20 cellular contexts compared by ENCODE assay signal in genomic region chr5:110269478-110270142, GRCh38.
"Had no signal": no experiment of that assay in that cellular context is flagged by ENCODE, and none has a peak within 500 bp of the region (broad histone marks: within the 10 kb centered on the region; RNA-seq: fewer than 3 reads in every experiment).

No MANE protein-coding gene starts in this region.

- H3K9me3 Mint-ChIP-seq: activated CD4-positive, alpha-beta memory T cell treated with anti-CD3 and anti-CD28 coated beads for 36 hours; activated T-cell treated with anti-CD3 and anti-CD28 coated beads, Interleukin-2, amount 50 U/mL, for 4 hours; naive thymus-derived CD8-positive, alpha-beta T cell; stimulated activated naive CD8-positive, alpha-beta T cell treated with anti-CD3 and anti-CD28 coated beads, Interleukin-15, Interleukin-2, amounts not matched to agents 100 ng/mL and 50 ng/mL, for 24 hours had no signal

- H3K27ac Mint-ChIP-seq: activated CD4-positive, alpha-beta memory T cell treated with anti-CD3 and anti-CD28 coated beads for 36 hours; activated CD8-positive, alpha-beta memory T cell treated with anti-CD3 and anti-CD28 coated beads, Interleukin-2, amount 10 ng/mL, durations not matched to agents 7 days and 5 days; stimulated activated naive CD8-positive, alpha-beta T cell treated with anti-CD3 and anti-CD28 coated beads, Interleukin-15, Interleukin-2, amounts not matched to agents 100 ng/mL and 50 ng/mL, for 24 hours had no signal

- H3K4me3 ChIP-seq: left ventricle myocardium inferior, prostate gland, SJSA1, smooth muscle cell, testis, upper lobe of right lung had no signal

- H3K27me3 ChIP-seq: SJSA1, testis, upper lobe of right lung had no signal

- H3K9me3 ChIP-seq: left ventricle myocardium inferior, prostate gland, SJSA1, testis, upper lobe of right lung had no signal

- DNase-seq: activated CD4-positive, alpha-beta memory T cell treated with anti-CD3 and anti-CD28 coated beads for 36 hours; activated CD4-positive, alpha-beta T cell treated with anti-CD3 and anti-CD28 coated beads for 1 hour; activated CD8-positive, alpha-beta memory T cell treated with anti-CD3 and anti-CD28 coated beads, Interleukin-2, amount 10 ng/mL, durations not matched to agents 7 days and 5 days; activated gamma-delta T cell; activated T-cell treated with anti-CD3 and anti-CD28 coated beads, Interleukin-2, amount 50 U/mL, for 4 hours; dermis blood vessel endothelial cell; erythroblast; hippocampal formation; kidney; left ventricle myocardium inferior; naive thymus-derived CD8-positive, alpha-beta T cell; right cardiac atrium; T1000; testis; upper lobe of right lung had no signal

- H3K4me3 Mint-ChIP-seq: activated CD4-positive, alpha-beta memory T cell treated with anti-CD3 and anti-CD28 coated beads for 36 hours; activated CD8-positive, alpha-beta memory T cell treated with anti-CD3 and anti-CD28 coated beads, Interleukin-2, amount 10 ng/mL, durations not matched to agents 7 days and 5 days; activated T-cell treated with anti-CD3 and anti-CD28 coated beads, Interleukin-2, amount 50 U/mL, for 4 hours; naive thymus-derived CD8-positive, alpha-beta T cell; stimulated activated naive CD8-positive, alpha-beta T cell treated with anti-CD3 and anti-CD28 coated beads, Interleukin-15, Interleukin-2, amounts not matched to agents 100 ng/mL and 50 ng/mL, for 24 hours had no signal

- H3K36me3 Mint-ChIP-seq: activated CD4-positive, alpha-beta memory T cell treated with anti-CD3 and anti-CD28 coated beads for 36 hours; activated CD8-positive, alpha-beta memory T cell treated with anti-CD3 and anti-CD28 coated beads, Interleukin-2, amount 10 ng/mL, durations not matched to agents 7 days and 5 days; naive thymus-derived CD8-positive, alpha-beta T cell had no signal

- H3K36me3 ChIP-seq: left ventricle myocardium inferior, prostate gland, SJSA1, upper lobe of right lung had no signal

- H3K4me2 ChIP-seq: smooth muscle cell had no signal

- ATAC-seq: activated CD8-positive, alpha-beta memory T cell treated with anti-CD3 and anti-CD28 coated beads, Interleukin-2, amount 10 ng/mL, durations not matched to agents 7 days and 5 days; activated T-cell treated with anti-CD3 and anti-CD28 coated beads, Interleukin-2, amount 50 U/mL, for 4 hours; naive thymus-derived CD8-positive, alpha-beta T cell; right cardiac atrium; upper lobe of right lung had no signal

- H3K27ac ChIP-seq: left ventricle myocardium inferior, prostate gland, SJSA1, testis, upper lobe of right lung, VCaP had no signal

- H3K4me1 Mint-ChIP-seq: activated CD8-positive, alpha-beta memory T cell treated with anti-CD3 and anti-CD28 coated beads, Interleukin-2, amount 10 ng/mL, durations not matched to agents 7 days and 5 days had no signal

- H3K27me3 Mint-ChIP-seq: activated CD4-positive, alpha-beta memory T cell treated with anti-CD3 and anti-CD28 coated beads for 36 hours; activated CD8-positive, alpha-beta memory T cell treated with anti-CD3 and anti-CD28 coated beads, Interleukin-2, amount 10 ng/mL, durations not matched to agents 7 days and 5 days; naive thymus-derived CD8-positive, alpha-beta T cell; stimulated activated naive CD8-positive, alpha-beta T cell treated with anti-CD3 and anti-CD28 coated beads, Interleukin-15, Interleukin-2, amounts not matched to agents 100 ng/mL and 50 ng/mL, for 24 hours had no signal

- H3K4me1 ChIP-seq: prostate gland, SJSA1, testis, upper lobe of right lung had no signal
